Comparison of ENCODE assay signal across 21 cellular contexts in genomic region chr1:186781731-186782130, GRCh38.
"Had no signal": no experiment of that assay in that cellular context is flagged by ENCODE, and none has a peak within 500 bp of the region (broad histone marks: within the 10 kb centered on the region; RNA-seq: fewer than 3 reads in every experiment).

No MANE protein-coding gene starts in this region.

- H3K9me3 ChIP-seq: body of pancreas, neutrophil, pancreas, tibial nerve had no signal

- H3K4me3 ChIP-seq: body of pancreas, dorsolateral prefrontal cortex, hepatocyte, lung, pancreas, tibial nerve had no signal

- DNase-seq: activated CD4-positive, alpha-beta memory T cell treated with anti-CD3 and anti-CD28 coated beads, Interleukin-2, amount 10 ng/mL, durations not matched to agents 7 days and 5 days; activated CD4-positive, alpha-beta T cell treated with anti-CD3 and anti-CD28 coated beads for 48 hours; activated CD4-positive, CD25-positive, alpha-beta regulatory T cell; activated CD8-positive, alpha-beta memory T cell treated with anti-CD3 and anti-CD28 coated beads, Interleukin-2, amount 10 ng/mL, durations not matched to agents 7 days and 5 days; activated naive CD4-positive, alpha-beta T cell; activated naive CD8-positive, alpha-beta T cell treated with anti-CD3 and anti-CD28 coated beads for 36 hours; amniotic stem cell; body of pancreas; central memory CD4-positive, alpha-beta T cell; dorsolateral prefrontal cortex; left colon; pancreas; stimulated activated CD4-positive, alpha-beta T cell treated with anti-CD3 and anti-CD28 coated beads, Interleukin-2, amount 100 ng/mL, for 48 hours; T-helper 1 cell; T-helper 9 cell had no signal

- H3K27ac ChIP-seq: body of pancreas, dorsolateral prefrontal cortex, hepatocyte, neutrophil, pancreas, tibial nerve had no signal

- H3K27me3 ChIP-seq: body of pancreas, dorsolateral prefrontal cortex, hepatocyte, neutrophil, pancreas, tibial nerve had no signal

- H3K36me3 ChIP-seq: neutrophil, pancreas, tibial nerve had no signal

- ATAC-seq: activated CD8-positive, alpha-beta memory T cell treated with anti-CD3 and anti-CD28 coated beads, Interleukin-2, amount 10 ng/mL, durations not matched to agents 7 days and 5 days; activated T-helper 17 cell treated with anti-CD3 and anti-CD28 coated beads, Interleukin-2, amount 50 U/mL, for 72 hours; body of pancreas; left colon; natural killer cell treated with Interleukin-12 subunit alpha and Interleukin-12 subunit beta and Interleukin-15 and Interleukin-18, amount 100 ng/mL, for 72 hours; pancreas had no signal

- H3K4me1 ChIP-seq: body of pancreas, pancreas, tibial nerve had no signal
